Comparison of ENCODE assay signal across 8 cellular contexts in the genomic region with DNA sequence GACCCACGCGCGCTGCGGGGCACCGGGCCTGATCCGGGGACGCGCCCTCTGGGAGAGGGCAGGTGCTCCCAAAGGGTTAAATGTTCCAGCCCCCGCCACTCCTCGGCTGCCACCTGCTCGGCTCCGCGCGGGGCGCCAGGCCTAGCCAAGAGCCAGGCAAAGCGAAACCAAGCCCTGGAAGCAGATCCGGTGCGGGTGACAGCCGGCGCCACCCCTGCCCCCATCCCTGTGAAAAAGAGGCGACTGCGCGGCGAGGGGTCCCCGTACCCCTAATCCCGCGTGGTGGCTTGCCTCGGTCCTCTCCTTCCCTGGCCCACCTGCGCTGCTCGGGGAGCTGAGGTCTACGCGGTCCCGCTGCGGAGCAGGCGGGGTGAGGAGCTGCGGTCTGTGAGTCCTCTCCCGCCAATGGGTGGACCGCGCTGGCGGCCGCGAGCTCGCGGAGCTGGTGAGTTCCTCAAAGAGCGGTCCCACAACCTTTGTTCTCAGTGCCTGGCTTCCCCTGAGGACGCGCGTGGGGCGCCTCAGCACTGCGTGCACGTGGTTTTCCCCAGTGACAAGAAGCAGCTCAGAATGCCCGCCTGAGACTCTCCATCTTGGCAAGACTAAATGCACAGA. TPM values are rescaled to one million over a fixed set of nuclear protein-coding genes. Genes with fewer than 3 reads are reported as not detected.
DNase-seq lines count a peak whose midpoint lies in the region; ATAC-seq and FAIRE-seq lines count a peak whose summit lies in the region.

Gene ME3 (minus strand): TSS at position 610 of the 615 bp plus-strand sequence.

- no peaks in the 10 kb centered on the region for H3K36me3 Mint-ChIP-seq in effector memory CD8-positive, alpha-beta T cell (ENCODE audit: insufficient read depth)

- H3K4me1 Mint-ChIP-seq in effector memory CD8-positive, alpha-beta T cell (ENCODE audit: low read depth in 2 of 2) = peaks cover 3 to 9% of the 10 kb centered on the region in 2 donors

- H3K9me3 Mint-ChIP-seq in effector memory CD8-positive, alpha-beta T cell = no peaks in the 10 kb centered on the region

- peak within 1 kb of the TSS; percentile 78 to 82 for H3K4me3 Mint-ChIP-seq in effector memory CD8-positive, alpha-beta T cell

- H3K27me3 Mint-ChIP-seq in effector memory CD8-positive, alpha-beta T cell = peaks cover 6 to 43% of the 10 kb centered on the region in 2 donors

- peak within 1 kb of the TSS; percentile 27 to 76 for H3K27ac Mint-ChIP-seq in effector memory CD8-positive, alpha-beta T cell

- FAIRE-seq in GM19239 (lab: Jason Lieb, UNC) = no peak

- DNase-seq in AG08396 (ENCODE audit: low spot score) (peak; percentile 70), GM19239 (ENCODE audit: insufficient read length, low spot score) (peak; percentile 10), NCI-H2196 treated with DMSO at 0.1 percent for 48 hours (lab: John Stamatoyannopoulos, UW; ENCODE audit: unreplicated experiment) (peak; percentile 56), lung microvascular endothelial cell (ENCODE audit: low read depth in 2 of 2) (peak; percentile 73 to 74)
- DNase-seq in activated CD8-positive, alpha-beta memory T cell treated with anti-CD3 and anti-CD28 coated beads for 24 hours = peak; percentile 69
- peak; percentile 27 to 51 (median 30) for DNase-seq in effector memory CD8-positive, alpha-beta T cell
- peak; percentile 22 to 39 for DNase-seq in stimulated activated CD4-positive, alpha-beta T cell treated with anti-CD3 and anti-CD28 coated beads, Interleukin-4, amount 100 ng/mL, for 48 hours (ENCODE audit: low read depth in 2 of 2)

- peak; percentile 86 for ATAC-seq in effector memory CD8-positive, alpha-beta T cell (replicated peaks)
- ATAC-seq in GM21360 (IDR thresholded peaks at IDR 0.05; ENCODE audit: unreplicated experiment) = no peak

RNA-seq across cellular contexts. Expression of gene ME3, which starts in this region (rescaled TPM):
- total RNA-seq in lung microvascular endothelial cell = 23.6 and 31.4 TPM in 2 replicates

Comparison
In these comparisons a context has a peak if more than half of its experiments do, and no peak if none do; other contexts are left out.
1. DNase-seq: peak in every context shown above with its lines; median percentile 74 in lung microvascular endothelial cell; 70 in AG08396; 69 in activated CD8-positive, alpha-beta memory T cell treated with anti-CD3 and anti-CD28 coated beads for 24 hours; 56 in NCI-H2196 treated with DMSO at 0.1 percent for 48 hours; 30 in stimulated activated CD4-positive, alpha-beta T cell treated with anti-CD3 and anti-CD28 coated beads, Interleukin-4, amount 100 ng/mL, for 48 hours; 30 in effector memory CD8-positive, alpha-beta T cell; 10 in GM19239.